8 cellular contexts compared by ENCODE assay signal in the genomic region with DNA sequence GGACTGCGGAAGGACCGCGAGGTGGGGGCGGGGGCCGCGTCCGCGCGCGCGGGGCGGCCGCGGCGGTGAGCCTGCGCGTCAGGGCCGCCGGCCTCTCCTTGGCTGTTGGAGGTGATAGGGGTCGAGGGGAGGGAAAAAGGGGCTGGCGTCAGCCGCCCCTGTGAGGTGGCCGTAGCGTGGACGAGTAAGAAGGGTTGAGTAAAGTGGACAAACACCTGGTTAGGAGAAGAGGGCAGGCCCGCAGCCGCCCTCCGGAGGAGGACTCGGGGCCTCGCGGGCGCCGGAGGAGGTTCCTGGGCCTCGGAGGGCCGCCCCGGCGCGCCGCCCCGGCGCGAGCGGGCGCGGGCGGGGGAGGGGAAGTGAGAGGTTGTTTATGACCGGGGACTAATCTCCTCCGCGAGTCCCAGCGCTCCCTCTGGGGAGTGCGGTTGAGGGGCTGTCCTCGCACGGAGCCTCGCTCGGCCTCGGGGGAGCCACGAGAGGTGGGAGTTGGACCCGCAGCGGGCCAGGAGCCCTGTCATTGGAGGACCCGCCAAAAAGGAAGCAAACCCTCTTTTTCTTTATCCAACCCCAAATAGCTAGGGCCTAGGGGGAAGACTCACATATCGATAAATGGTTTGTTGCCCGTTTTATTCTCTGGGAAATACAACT. TPM values are rescaled to one million over a fixed set of nuclear protein-coding genes. Genes with fewer than 3 reads are reported as not detected.
DNase-seq lines count a peak whose midpoint lies in the region; ATAC-seq and TF ChIP-seq lines count a peak whose summit lies in the region.

No MANE protein-coding gene starts in this region.

- H3K36me3 Mint-ChIP-seq in Calu3 (ENCODE audit: insufficient read depth, unreplicated experiment), result peaks cover 32% of the 10 kb centered on the region
- peaks cover 39 to 61% of the 10 kb centered on the region in 2 donors for H3K36me3 Mint-ChIP-seq in activated naive CD4-positive, alpha-beta T cell treated with anti-CD3 and anti-CD28 coated beads, Interleukin-2, amount 50 U/mL, for 72 hours

- H3K4me3 Mint-ChIP-seq in Calu3 (ENCODE audit: low read depth, unreplicated experiment), result peak overlapping the region; percentile 79

- H3K4me3 ChIP-seq in SJSA1 (peak overlapping the region; percentile 78), uterus (peak overlapping the region; percentile 51 to 86)

- DNase-seq in Calu3 (peak; percentile 70), GM20000 (ENCODE audit: low spot score) (peak; percentile 86), HPDE6-E6E7 (ENCODE audit: extremely low spot score) (peak; percentile 14), SJSA1 (ENCODE audit: low read depth in 1 of 2, low spot score in 2 of 2) (peak; percentile 75 to 88), left cardiac atrium (peak; percentile 87), renal cortical epithelial cell (ENCODE audit: low read depth) (peak; percentile 81), uterus (peak; percentile 81 to 87)
- peak in 1 of 2 donors; percentile 78 for DNase-seq in activated naive CD4-positive, alpha-beta T cell treated with anti-CD3 and anti-CD28 coated beads, Interleukin-2, amount 50 U/mL, for 72 hours (ENCODE audit: low spot score in 2 of 2)

- CTCF ChIA-PET in Calu3 (lab: Charles Lee), result interaction anchor here (0.5 to 2.1 kb wide), 5 partner anchors 89 to 349 kb away, joined by 3 to 10 read pairs (median 4); no protein-coding TSS in a partner anchor

- TF ChIP-seq POLR2A in uterus (IDR thresholded peaks at IDR 0.05), result peak; percentile 56 to 63

- ATAC-seq in activated naive CD4-positive, alpha-beta T cell treated with anti-CD3 and anti-CD28 coated beads, Interleukin-2, amount 50 U/mL, for 72 hours, result peak; percentile 45 to 62
- peak; percentile 56 to 69 for ATAC-seq in left cardiac atrium

- intact Hi-C loops in Calu3 (cut with micrococcal nuclease; ENCODE audit: unreplicated experiment) (loop anchor here (5.0 kb wide), 2 partner anchors 139 to 349 kb away; a partner anchor contains a TSS), left cardiac atrium (cut with DNase I) (loop anchor here (2.0 to 10.0 kb wide), 3 partner anchors 131 to 349 kb away; a partner anchor contains a TSS), uterus (cut with DNase I; ENCODE audit: low total_unique reads) (loop anchor here (2.0 to 10.0 kb wide), 3 partner anchors 131 to 351 kb away; a partner anchor contains a TSS)

- H3K4me1 Mint-ChIP-seq in Calu3 (ENCODE audit: low read depth, unreplicated experiment), result no peaks in the 10 kb centered on the region

- H3K36me3 ChIP-seq in SJSA1, result peaks cover 44% of the 10 kb centered on the region
- H3K36me3 ChIP-seq in uterus, result no peaks in the 10 kb centered on the region

- H3K27me3 ChIP-seq in SJSA1 (replicated peaks) (no peaks in the 10 kb centered on the region), uterus (no peaks in the 10 kb centered on the region)

- H3K9me3 ChIP-seq in SJSA1 (replicated peaks) (no peaks in the 10 kb centered on the region), uterus (no peaks in the 10 kb centered on the region)

- TF ChIP-seq CTCF in Calu3 (IDR thresholded peaks at IDR 0.05; ENCODE audit: unreplicated experiment) (no peak), GM20000 (IDR thresholded peaks at IDR 0.05; ENCODE audit: extremely low read depth, missing control alignments) (no peak), uterus (IDR thresholded peaks at IDR 0.05) (no peak)

- H3K27ac ChIP-seq in SJSA1 (peak overlapping the region; percentile 91), uterus (peak overlapping the region; percentile 96 to 98)

- H3K4me1 ChIP-seq in SJSA1 (replicated peaks) (0 out of 2 replicates have a peak, but pooled peaks cover 5% of the 10 kb centered on the region), uterus (peaks cover 0 to 7% of the 10 kb centered on the region in 2 donors)

- BruUV-seq in Calu3 (replicated peaks; lab: Mats Ljungman, UMichigan), result no TSS peak

- H3K27ac Mint-ChIP-seq in Calu3 (ENCODE audit: unreplicated experiment), result peak overlapping the region; percentile 99
- peak overlapping the region; percentile 98 to 99 for H3K27ac Mint-ChIP-seq in activated naive CD4-positive, alpha-beta T cell treated with anti-CD3 and anti-CD28 coated beads, Interleukin-2, amount 50 U/mL, for 72 hours

- no peaks in the 10 kb centered on the region for H3K27me3 Mint-ChIP-seq in Calu3 (ENCODE audit: unreplicated experiment)

- H3K9me3 Mint-ChIP-seq in Calu3 (ENCODE audit: low read depth, unreplicated experiment), result peaks cover 3% of the 10 kb centered on the region
- peaks cover 0 to 9% of the 10 kb centered on the region in 2 donors for H3K9me3 Mint-ChIP-seq in activated naive CD4-positive, alpha-beta T cell treated with anti-CD3 and anti-CD28 coated beads, Interleukin-2, amount 50 U/mL, for 72 hours

RNA-seq across cellular contexts. Expression of a gene that starts 0.6 kb away (rescaled TPM):
- total RNA-seq in Calu3 (2022) (25.3 and 27.1 TPM in 2 replicates), left cardiac atrium (10 to 100 TPM; 23.9 to 25.3 TPM), renal cortical epithelial cell (41.7 and 59.2 TPM in 2 replicates), uterus (10 to 100 TPM; 34.3 to 56.9 (median 53.0) TPM)
- 22.8 and 29.8 TPM in 2 replicates for total RNA-seq in SJSA1 (2014; rRNA removed; shearing (Covaris generic))
- 10 to 100 TPM; 49.7 to 53.4 TPM for total RNA-seq in activated naive CD4-positive, alpha-beta T cell treated with anti-CD3 and anti-CD28 coated beads, Interleukin-2, amount 50 U/mL, for 72 hours
